Comparison of ENCODE assay signal across 14 cellular contexts in the genomic region with DNA sequence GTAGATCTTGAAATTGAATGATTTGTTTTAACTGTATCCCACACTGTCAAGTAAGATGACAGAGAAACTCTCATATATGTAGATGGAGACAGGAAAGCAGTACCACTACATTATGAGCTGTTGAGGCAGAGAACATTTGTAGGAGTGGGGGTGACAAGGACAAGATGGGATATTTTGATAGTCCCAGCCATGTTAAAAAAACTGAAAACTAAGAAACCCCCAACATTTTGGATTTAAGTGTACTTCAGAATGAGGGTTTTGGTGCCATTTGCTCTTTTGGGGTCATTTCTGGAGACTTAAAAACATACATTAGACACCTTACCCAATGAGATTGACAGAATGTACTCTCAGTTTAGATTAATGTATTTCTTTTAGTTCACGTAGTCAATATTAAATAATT.
DNase-seq lines count a peak whose midpoint lies in the region; TF ChIP-seq lines count a peak whose summit lies in the region.
"Had no signal": no experiment of that assay in that cellular context is flagged by ENCODE, and none has a peak within 500 bp of the region (broad histone marks: within the 10 kb centered on the region; RNA-seq: fewer than 3 reads in every experiment).

No MANE protein-coding gene starts in this region.

- H3K4me3 Mint-ChIP-seq in activated T-helper 1 cell treated with anti-CD3 and anti-CD28 coated beads, Interleukin-12 subunit alpha, Interleukin-12 subunit beta, Interleukin-2, Interleukin-4 antibody, amounts not matched to agents 30 ng/mL and 10 ng/mL and 1 ng/mL, durations not matched to agents 14 hours and 24 hours and 36 hours = no peak overlapping the region

- H3K9ac ChIP-seq in colonic mucosa (ENCODE audit: low read depth in 2 of 2, low read length in 2 of 2) (peak overlapping the region in 1 of 2 donors; percentile 77), neural cell (ENCODE audit: low read length) (no peak overlapping the region)

- no peak overlapping the region for H3K4me2 ChIP-seq in neural cell (ENCODE audit: low read length)

- H3K4me1 Mint-ChIP-seq in activated T-helper 1 cell treated with anti-CD3 and anti-CD28 coated beads, Interleukin-12 subunit alpha, Interleukin-12 subunit beta, Interleukin-2, Interleukin-4 antibody, amounts not matched to agents 30 ng/mL and 10 ng/mL and 1 ng/mL, durations not matched to agents 14 hours and 24 hours and 36 hours (ENCODE audit: low read depth) = peaks cover 35% of the 10 kb centered on the region

- no peak overlapping the region for H3K27ac Mint-ChIP-seq in activated T-helper 1 cell treated with anti-CD3 and anti-CD28 coated beads, Interleukin-12 subunit alpha, Interleukin-12 subunit beta, Interleukin-2, Interleukin-4 antibody, amounts not matched to agents 30 ng/mL and 10 ng/mL and 1 ng/mL, durations not matched to agents 14 hours and 24 hours and 36 hours
- H3K27ac Mint-ChIP-seq: CD4-positive, CD25-positive, alpha-beta regulatory T cell had no signal

- H3K36me3 ChIP-seq in ACC112 (ENCODE audit: insufficient read depth, low read length) = no peaks in the 10 kb centered on the region
- no peaks in the 10 kb centered on the region for H3K36me3 ChIP-seq in HEK293 (ENCODE audit: control insufficient read depth in 2 of 2, insufficient read depth in 1 of 2, low read length in 2 of 2)
- no peaks in the 10 kb centered on the region for H3K36me3 ChIP-seq in colonic mucosa
- no peaks in the 10 kb centered on the region for H3K36me3 ChIP-seq in neural cell (ENCODE audit: insufficient read depth, low read length)
- no peaks in the 10 kb centered on the region for H3K36me3 ChIP-seq in tibial artery
- H3K36me3 ChIP-seq: neutrophil had no signal

- DNase-seq in colonic mucosa = no peak
- DNase-seq in tibial artery = no peak
- no peak for DNase-seq in islet precursor cell
- DNase-seq in NOMO-1 treated with dmso at 0.1 percent for 144 hours (lab: John Stamatoyannopoulos, UW; ENCODE audit: unreplicated experiment) = no peak
- no peak for DNase-seq in activated T-helper 1 cell treated with anti-CD3 and anti-CD28 coated beads, Interleukin-12 subunit alpha, Interleukin-12 subunit beta, Interleukin-2, Interleukin-4 antibody, amounts not matched to agents 30 ng/mL and 10 ng/mL and 1 ng/mL, durations not matched to agents 14 hours and 24 hours and 36 hours (ENCODE audit: low spot score)
- DNase-seq: activated naive CD4-positive, alpha-beta T cell; CD4-positive, CD25-positive, alpha-beta regulatory T cell; foreskin fibroblast; kidney; NCI-H2081 treated with DMSO at 0.1 percent for 48 hours had no signal

- H2AFZ ChIP-seq in ACC112 (ENCODE audit: low read length, unreplicated experiment) (peak overlapping the region; percentile 11), neural cell (ENCODE audit: low read depth, low read length) (no peak overlapping the region)

- H3K9me3 Mint-ChIP-seq in activated T-helper 1 cell treated with anti-CD3 and anti-CD28 coated beads, Interleukin-12 subunit alpha, Interleukin-12 subunit beta, Interleukin-2, Interleukin-4 antibody, amounts not matched to agents 30 ng/mL and 10 ng/mL and 1 ng/mL, durations not matched to agents 14 hours and 24 hours and 36 hours = no peaks in the 10 kb centered on the region

- H3K4me1 ChIP-seq in ACC112 (ENCODE audit: control insufficient read depth, insufficient read depth, low read length, unreplicated experiment) = peaks cover 11% of the 10 kb centered on the region
- 0 out of 2 replicates have a peak, but pooled peaks cover 2% of the 10 kb centered on the region for H3K4me1 ChIP-seq in HEK293 (ENCODE audit: control insufficient read depth, insufficient read depth, low read length)
- no peaks in the 10 kb centered on the region for H3K4me1 ChIP-seq in colonic mucosa
- H3K4me1 ChIP-seq in tibial artery = peaks cover 0 to 29% (median 6%) of the 10 kb centered on the region in 4 donors

- intact Hi-C loops in colonic mucosa (cut with DNase I) = loop anchor here (5.0 kb wide), 1 partner anchor 43 kb away; no protein-coding TSS in a partner anchor
- intact Hi-C loops in tibial artery (cut with DNase I; ENCODE audit: low total_unique reads) = loop anchor here (10.0 kb wide), 1 partner anchor 46 kb away; no protein-coding TSS in a partner anchor
- intact Hi-C loops in activated T-helper 1 cell treated with anti-CD3 and anti-CD28 coated beads, Interleukin-12 subunit alpha, Interleukin-12 subunit beta, Interleukin-2, Interleukin-4 antibody, amounts not matched to agents 30 ng/mL and 10 ng/mL and 1 ng/mL, durations not matched to agents 14 hours and 24 hours and 36 hours (cut with micrococcal nuclease) = loop anchor here (10.0 kb wide), 1 partner anchor 534 kb away; no protein-coding TSS in a partner anchor

- no peak for TF ChIP-seq RAD21 in neural cell (conservative IDR thresholded peaks at IDR 0.05)

- H3K9me2 ChIP-seq in neural cell (ENCODE audit: insufficient read depth, low read length) = no peaks in the 10 kb centered on the region

- no peak overlapping the region for H3K27ac ChIP-seq in ACC112 (ENCODE audit: low read depth, low read length)
- no peak overlapping the region for H3K27ac ChIP-seq in HEK293 (ENCODE audit: extremely low read depth, low read depth, low read length)
- peak overlapping the region; percentile 64 for H3K27ac ChIP-seq in colonic mucosa
- no peak overlapping the region for H3K27ac ChIP-seq in neural cell (ENCODE audit: low read length)
- peak overlapping the region in 1 of 2 donors; percentile 91 for H3K27ac ChIP-seq in tibial artery
- H3K27ac ChIP-seq: neutrophil had no signal

- no peak for TF ChIP-seq EP300 in neural cell (conservative IDR thresholded peaks at IDR 0.05; ENCODE audit: poor library complexity, severe bottlenecking)

- H3K79me2 ChIP-seq in ACC112 (ENCODE audit: control insufficient read depth, insufficient read depth, low read length, unreplicated experiment) (no peaks in the 10 kb centered on the region), neural cell (replicated peaks; ENCODE audit: insufficient read depth, low read length) (no peaks in the 10 kb centered on the region)

- no peak for TF ChIP-seq CTCF in HEK293 (tag by site-specific recombination; IDR thresholded peaks at IDR 0.05)
- no peak for TF ChIP-seq CTCF in colonic mucosa (IDR thresholded peaks at IDR 0.05)
- TF ChIP-seq CTCF in neural cell (IDR thresholded peaks at IDR 0.05; ENCODE audit: poor library complexity, severe bottlenecking) = no peak
- no peak for TF ChIP-seq CTCF in tibial artery (IDR thresholded peaks at IDR 0.05)

- peaks cover 67% of the 10 kb centered on the region for H3K27me3 Mint-ChIP-seq in activated T-helper 1 cell treated with anti-CD3 and anti-CD28 coated beads, Interleukin-12 subunit alpha, Interleukin-12 subunit beta, Interleukin-2, Interleukin-4 antibody, amounts not matched to agents 30 ng/mL and 10 ng/mL and 1 ng/mL, durations not matched to agents 14 hours and 24 hours and 36 hours (ENCODE audit: insufficient read depth)

- H3K4me3 ChIP-seq in ACC112 (ENCODE audit: low read depth, low read length) = peak overlapping the region; percentile 85; the same call in 1 of the 2 replicates
- no peak overlapping the region for H3K4me3 ChIP-seq in HEK293 (ENCODE audit: low read depth, low read length)
- peak overlapping the region; percentile 67 for H3K4me3 ChIP-seq in colonic mucosa
- peak overlapping the region; percentile 81 for H3K4me3 ChIP-seq in neural cell (ENCODE audit: low read length)
- H3K4me3 ChIP-seq in tibial artery = no peak overlapping the region

- H3K27me3 ChIP-seq in ACC112 (ENCODE audit: insufficient read depth, low read length) = peaks cover 7% of the 10 kb centered on the region
- no peaks in the 10 kb centered on the region for H3K27me3 ChIP-seq in colonic mucosa
- peaks cover 31% of the 10 kb centered on the region for H3K27me3 ChIP-seq in neural cell (ENCODE audit: insufficient read depth, low read depth, low read length)
- no peaks in the 10 kb centered on the region for H3K27me3 ChIP-seq in tibial artery

- H3F3A ChIP-seq in neural cell (ENCODE audit: insufficient read depth, low read length, poor library complexity, severe bottlenecking) = no peaks in the 10 kb centered on the region

- H3K36me3 Mint-ChIP-seq in activated T-helper 1 cell treated with anti-CD3 and anti-CD28 coated beads, Interleukin-12 subunit alpha, Interleukin-12 subunit beta, Interleukin-2, Interleukin-4 antibody, amounts not matched to agents 30 ng/mL and 10 ng/mL and 1 ng/mL, durations not matched to agents 14 hours and 24 hours and 36 hours (ENCODE audit: low read depth) = no peaks in the 10 kb centered on the region
- H3K36me3 Mint-ChIP-seq: CD4-positive, CD25-positive, alpha-beta regulatory T cell had no signal

- POLR2A ChIA-PET in HEK293 (lab: Yijun Ruan, JAX) = interaction anchor here (0.9 kb wide), 1 partner anchor 13 kb away, joined by 3 read pairs; no protein-coding TSS in a partner anchor

- H4K20me1 ChIP-seq in neural cell (ENCODE audit: insufficient read depth) = no peaks in the 10 kb centered on the region

- CTCF ChIA-PET in HEK293 (lab: Yijun Ruan, JAX) = interaction anchor here (0.6 to 1.8 kb wide), 3 partner anchors 10 to 523 kb away, joined by 3 to 5 read pairs (median 3); no protein-coding TSS in a partner anchor

- H3K9me3 ChIP-seq in HEK293 (ENCODE audit: control insufficient read depth, insufficient read depth, low read depth, low read length) (no peaks in the 10 kb centered on the region), colonic mucosa (no peaks in the 10 kb centered on the region), neural cell (ENCODE audit: low read length) (no peaks in the 10 kb centered on the region), tibial artery (no peaks in the 10 kb centered on the region)
- H3K9me3 ChIP-seq: neutrophil had no signal

TF ChIP-seq in HEK293, 187 proteins besides CTCF, POLR2A, EP300 and RAD21 (continues in another document):
- TF ChIP-seq ZNF324 (tag by site-specific recombination; IDR thresholded peaks at IDR 0.05) (no peak), ZNF501 (tag by site-specific recombination; IDR thresholded peaks at IDR 0.05) (no peak), ZNF404 (tag by site-specific recombination; IDR thresholded peaks at IDR 0.05) (no peak), ZNF76 (tag by site-specific recombination; IDR thresholded peaks at IDR 0.05; ENCODE audit: borderline replicate concordance, low read depth) (no peak)

Comparison
In these comparisons a context has a peak if more than half of its experiments do, and no peak if none do; other contexts are left out.
1. H3K4me3 ChIP-seq: peak in ACC112 (single experiment), colonic mucosa (single experiment) and neural cell (single experiment); none in HEK293 (single experiment) and tibial artery (0 of 2).